In the genomic region with DNA sequence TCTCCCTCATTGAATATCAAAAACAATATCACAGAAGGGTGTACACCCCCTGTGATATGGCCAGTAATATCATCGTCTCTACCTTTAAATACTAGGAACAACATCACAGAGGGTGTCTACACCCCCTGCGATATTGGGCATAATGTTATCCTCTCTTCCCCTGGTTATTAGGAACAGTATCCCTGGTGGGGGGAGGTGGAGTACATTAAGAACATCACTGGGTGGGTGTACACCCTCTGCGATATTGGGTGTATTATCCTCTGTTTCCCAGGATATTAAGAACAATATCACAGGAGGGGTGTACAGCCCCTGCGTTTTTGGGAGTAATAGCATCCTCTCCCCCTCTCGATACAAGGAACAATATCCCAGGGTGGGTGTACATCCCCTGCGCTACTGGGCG, we compare ENCODE assay signal across 28 cellular contexts.
"Had no signal": no experiment of that assay in that cellular context is flagged by ENCODE, and none has a peak within 500 bp of the region (broad histone marks: within the 10 kb centered on the region; RNA-seq: fewer than 3 reads in every experiment).

No MANE protein-coding gene starts in this region.

- H3K36me3 ChIP-seq: neural progenitor cell, ovary, right lobe of liver, sigmoid colon, stomach, thoracic aorta, thyroid gland, tibial nerve, upper lobe of left lung, uterus had no signal

- H3K4me3 ChIP-seq: neural progenitor cell, ovary, psoas muscle, right lobe of liver, sigmoid colon, stomach, thoracic aorta, thyroid gland, tibial nerve, upper lobe of left lung, uterus had no signal

- H3K9me3 ChIP-seq: ovary, psoas muscle, right lobe of liver, sigmoid colon, thoracic aorta, thyroid gland, tibial nerve, upper lobe of left lung, uterus had no signal

- H3K27ac ChIP-seq: neural progenitor cell, ovary, parathyroid adenoma, psoas muscle, right lobe of liver, sigmoid colon, stomach, thoracic aorta, thyroid gland, tibial nerve, upper lobe of left lung, uterus had no signal

- H3K9me3 Mint-ChIP-seq: neural progenitor cell had no signal

- H3K27me3 Mint-ChIP-seq: naive thymus-derived CD4-positive, alpha-beta T cell; progenitor cell of endocrine pancreas; stimulated activated naive B cell treated with anti-CD40 and anti-IgM and Interleukin-4, amounts not matched to agents 10 μg/mL and 1 μg/mL and 100 μg/mL, for 72 hours had no signal

- H3K27ac Mint-ChIP-seq: natural killer cell; nephron; neural progenitor cell; progenitor cell of endocrine pancreas; stimulated activated effector memory CD8-positive, alpha-beta T cell treated with anti-CD3 and anti-CD28 coated beads, Interleukin-12 subunit alpha, Interleukin-12 subunit beta, amount 100 ng/mL, for 72 hours; stimulated activated naive B cell treated with anti-CD40 and anti-IgM and Interleukin-4, amounts not matched to agents 10 μg/mL and 1 μg/mL and 100 μg/mL, for 72 hours had no signal

- H3K4me1 Mint-ChIP-seq: naive thymus-derived CD4-positive, alpha-beta T cell; natural killer cell; nephron; neural progenitor cell; stimulated activated effector memory CD8-positive, alpha-beta T cell treated with anti-CD3 and anti-CD28 coated beads, Interleukin-12 subunit alpha, Interleukin-12 subunit beta, amount 100 ng/mL, for 72 hours; stimulated activated naive B cell treated with anti-CD40 and anti-IgM and Interleukin-4, amounts not matched to agents 10 μg/mL and 1 μg/mL and 100 μg/mL, for 72 hours had no signal

- DNase-seq: natural killer cell; occipital lobe; ovary; posterior cingulate gyrus; psoas muscle; right cardiac atrium; right lobe of liver; sigmoid colon; small intestine; stimulated activated CD4-positive, alpha-beta T cell treated with anti-CD3 and anti-CD28 coated beads, Interleukin-15, amount 100 ng/mL, for 24 hours; stimulated activated CD4-positive, alpha-beta T cell treated with anti-CD3 and anti-CD28 coated beads, Interleukin-2, amount 100 ng/mL, for 24 hours; stimulated activated CD4-positive, alpha-beta T cell treated with anti-CD3 and anti-CD28 coated beads, Interleukin-2, amount 100 ng/mL, for 48 hours; stimulated activated CD4-positive, alpha-beta T cell treated with anti-CD3 and anti-CD28 coated beads, Interleukin-4, amount 100 ng/mL, for 24 hours; stimulated activated naive B cell treated with anti-CD40 and anti-IgM and Interleukin-4, amounts not matched to agents 10 μg/mL and 1 μg/mL and 100 μg/mL, for 72 hours; stimulated activated naive CD4-positive, alpha-beta T cell treated with Interleukin-2 at 50 U/mL for 16 hours; stomach; thyroid gland; trophoblast cell; upper lobe of left lung; uterus had no signal

- H3K4me3 Mint-ChIP-seq: naive thymus-derived CD4-positive, alpha-beta T cell; natural killer cell; nephron; neural progenitor cell; stimulated activated effector memory CD8-positive, alpha-beta T cell treated with anti-CD3 and anti-CD28 coated beads, Interleukin-12 subunit alpha, Interleukin-12 subunit beta, amount 100 ng/mL, for 72 hours; stimulated activated naive B cell treated with anti-CD40 and anti-IgM and Interleukin-4, amounts not matched to agents 10 μg/mL and 1 μg/mL and 100 μg/mL, for 72 hours had no signal

- H3K27me3 ChIP-seq: neural progenitor cell, ovary, right lobe of liver, sigmoid colon, stomach, thyroid gland, tibial nerve, upper lobe of left lung, uterus had no signal

- H3K4me1 ChIP-seq: neural progenitor cell, parathyroid adenoma, psoas muscle, right lobe of liver, sigmoid colon, stomach, thyroid gland, tibial nerve, upper lobe of left lung, uterus had no signal

- ATAC-seq: natural killer cell, psoas muscle, right cardiac atrium, right lobe of liver had no signal

- H3K36me3 Mint-ChIP-seq: naive thymus-derived CD4-positive, alpha-beta T cell; natural killer cell; neural progenitor cell; stimulated activated effector memory CD8-positive, alpha-beta T cell treated with anti-CD3 and anti-CD28 coated beads, Interleukin-12 subunit alpha, Interleukin-12 subunit beta, amount 100 ng/mL, for 72 hours; stimulated activated naive B cell treated with anti-CD40 and anti-IgM and Interleukin-4, amounts not matched to agents 10 μg/mL and 1 μg/mL and 100 μg/mL, for 72 hours had no signal
